Comparison of ENCODE assay signal across 8 cellular contexts in genomic region chr12:100128509-100128908, GRCh38. TPM values are rescaled to one million over a fixed set of nuclear protein-coding genes. Genes with fewer than 3 reads are reported as not detected.
DNase-seq lines count a peak whose midpoint lies in the region; ATAC-seq and TF ChIP-seq lines count a peak whose summit lies in the region.

No MANE protein-coding gene starts in this region.

- no peak overlapping the region for H3K4me3 ChIP-seq in PC-3 (ENCODE audit: low read length)
- H3K4me3 ChIP-seq in esophagus (ENCODE audit: low read depth in 1 of 2, low read length in 2 of 2), result no peak overlapping the region
- H3K4me3 ChIP-seq in neutrophil (ENCODE audit: low read depth in 1 of 2, low read length in 1 of 2), result peak overlapping the region; percentile 43 to 47

- H3K79me2 ChIP-seq in PC-3 (ENCODE audit: low read length), result peaks cover 81% of the 10 kb centered on the region

- TF ChIP-seq CTCF in PC-3 (conservative IDR thresholded peaks at IDR 0.05; ENCODE audit: low read depth, low read length), result peak; percentile 61
- no peak for TF ChIP-seq CTCF in neutrophil (IDR thresholded peaks at IDR 0.05)

- intact Hi-C loops in PC-3 (cut with micrococcal nuclease), result no loop called here

- peak overlapping the region; percentile 92 for H3K27ac Mint-ChIP-seq in activated T-cell treated with anti-CD3 and anti-CD28 coated beads, Interleukin-2, amount 50 U/mL, for 72 hours
- no peak overlapping the region for H3K27ac Mint-ChIP-seq in activated T-cell treated with anti-CD3 and anti-CD28 coated beads, Interleukin-2, amount 50 U/mL, for 24 hours

- no peaks in the 10 kb centered on the region for H3K36me3 ChIP-seq in PC-3 (ENCODE audit: low read depth, low read length)
- H3K36me3 ChIP-seq in esophagus (ENCODE audit: control insufficient read depth in 2 of 2, insufficient read depth in 2 of 2, low read length in 1 of 2), result no peaks in the 10 kb centered on the region
- H3K36me3 ChIP-seq in neutrophil, result no peaks in the 10 kb centered on the region

- H3K27me3 ChIP-seq in PC-3 (ENCODE audit: low read length) (no peaks in the 10 kb centered on the region), esophagus (ENCODE audit: control insufficient read depth in 1 of 2, insufficient read depth in 2 of 2, low read length in 2 of 2) (no peaks in the 10 kb centered on the region), neutrophil (no peaks in the 10 kb centered on the region)

- H3K27ac ChIP-seq in PC-3 (ENCODE audit: low read length), result no peak overlapping the region
- peak overlapping the region; percentile 13 to 54 for H3K27ac ChIP-seq in esophagus (ENCODE audit: low read depth in 2 of 2, low read length in 1 of 2)
- H3K27ac ChIP-seq in neutrophil, result peak overlapping the region; percentile 75

- H3K9ac ChIP-seq in PC-3 (ENCODE audit: low read length), result no peak overlapping the region

- H3K9me3 Mint-ChIP-seq in activated T-cell treated with anti-CD3 and anti-CD28 coated beads, Interleukin-2, amount 50 U/mL, for 72 hours, result peaks cover 1 to 2% of the 10 kb centered on the region in 2 donors
- H3K9me3 Mint-ChIP-seq in activated T-cell treated with anti-CD3 and anti-CD28 coated beads, Interleukin-2, amount 50 U/mL, for 24 hours, result no peaks in the 10 kb centered on the region

- H3K4me1 ChIP-seq in PC-3 (ENCODE audit: insufficient read depth, low read length) (peaks cover 6% of the 10 kb centered on the region; the same call in 1 of the 2 replicates), esophagus (ENCODE audit: control insufficient read depth in 2 of 2, insufficient read depth in 2 of 2, low read length in 1 of 2) (peaks cover 0 to 3% of the 10 kb centered on the region in 2 donors), neutrophil (ENCODE audit: control insufficient read depth in 1 of 2, insufficient read depth in 1 of 2, low read depth in 1 of 2, low read length in 1 of 2) (peaks cover 42 to 56% of the 10 kb centered on the region in 2 experiments)

- POLR2A ChIA-PET in PC-3 (lab: Charles Lee; ENCODE audit: unreplicated experiment), result no interaction called here

- DNase-seq in activated T-cell treated with anti-CD3 and anti-CD28 coated beads, Interleukin-2, amount 50 U/mL, for 72 hours, result no peak
- no peak for DNase-seq in activated T-cell treated with anti-CD3 and anti-CD28 coated beads, Interleukin-2, amount 50 U/mL, for 24 hours
- DNase-seq in PC-3 (peak; percentile 54), LoVo (ENCODE audit: low spot score) (no peak)

- H3K4me2 ChIP-seq in PC-3 (ENCODE audit: low read length), result no peak overlapping the region

- H4K20me1 ChIP-seq in PC-3 (ENCODE audit: low read length), result peaks cover 11% of the 10 kb centered on the region; the same call in 1 of the 2 replicates

- H3K9me2 ChIP-seq in PC-3 (replicated peaks; ENCODE audit: low read length), result no peaks in the 10 kb centered on the region

- 11 to 13% methylated on average over 1 of the region's 1 CpG for WGBS in esophagus, 2 donors

- no peaks in the 10 kb centered on the region for H3K9me3 ChIP-seq in PC-3 (ENCODE audit: low read length)
- no peaks in the 10 kb centered on the region for H3K9me3 ChIP-seq in esophagus (ENCODE audit: control insufficient read depth in 2 of 2, insufficient read depth in 1 of 2, low read depth in 1 of 2, low read length in 1 of 2)
- H3K9me3 ChIP-seq in neutrophil, result no peaks in the 10 kb centered on the region

- peaks cover 2 to 8% of the 10 kb centered on the region in 2 donors for H3K36me3 Mint-ChIP-seq in activated T-cell treated with anti-CD3 and anti-CD28 coated beads, Interleukin-2, amount 50 U/mL, for 72 hours (ENCODE audit: insufficient read depth in 2 of 2)
- H3K36me3 Mint-ChIP-seq in activated T-cell treated with anti-CD3 and anti-CD28 coated beads, Interleukin-2, amount 50 U/mL, for 24 hours (ENCODE audit: low read depth), result peaks cover 27% of the 10 kb centered on the region

- H3K4me3 Mint-ChIP-seq in activated T-cell treated with anti-CD3 and anti-CD28 coated beads, Interleukin-2, amount 50 U/mL, for 72 hours, result peak overlapping the region in 1 of 2 donors; percentile 53
- no peak overlapping the region for H3K4me3 Mint-ChIP-seq in activated T-cell treated with anti-CD3 and anti-CD28 coated beads, Interleukin-2, amount 50 U/mL, for 24 hours

- CTCF ChIA-PET in PC-3 (lab: Charles Lee), result interaction anchor here (0.6 kb wide), 1 partner anchor 15 kb away, joined by 3 read pairs; no protein-coding TSS in a partner anchor

- no peak for ATAC-seq in activated T-cell treated with anti-CD3 and anti-CD28 coated beads, Interleukin-2, amount 50 U/mL, for 72 hours (replicated peaks in 1 of 2)
- ATAC-seq in PC-3 (peak; percentile 68; the same call in 1 of the 2 replicates), GM21390 (IDR thresholded peaks at IDR 0.05; ENCODE audit: unreplicated experiment) (no peak), GM19397 (IDR thresholded peaks at IDR 0.05; ENCODE audit: unreplicated experiment) (no peak)

- H2AFZ ChIP-seq in PC-3 (ENCODE audit: low read length), result no peak overlapping the region

- H3K27me3 Mint-ChIP-seq in activated T-cell treated with anti-CD3 and anti-CD28 coated beads, Interleukin-2, amount 50 U/mL, for 72 hours (ENCODE audit: low read depth), result no peaks in the 10 kb centered on the region
- no peaks in the 10 kb centered on the region for H3K27me3 Mint-ChIP-seq in activated T-cell treated with anti-CD3 and anti-CD28 coated beads, Interleukin-2, amount 50 U/mL, for 24 hours

- BruUV-seq in PC-3 (replicated peaks; lab: Mats Ljungman, UMichigan), result no TSS peak

- peaks cover 49% of the 10 kb centered on the region for H3K4me1 Mint-ChIP-seq in activated T-cell treated with anti-CD3 and anti-CD28 coated beads, Interleukin-2, amount 50 U/mL, for 72 hours (ENCODE audit: low read depth)
- peaks cover 45% of the 10 kb centered on the region for H3K4me1 Mint-ChIP-seq in activated T-cell treated with anti-CD3 and anti-CD28 coated beads, Interleukin-2, amount 50 U/mL, for 24 hours (ENCODE audit: low read depth)

- no peaks in the 10 kb centered on the region for H3F3A ChIP-seq in PC-3 (ENCODE audit: low read length, unreplicated experiment)

RNA-seq across cellular contexts. Expression of gene BLTP3B, which starts 14.2 kb away (rescaled TPM):
- 10 to 100 TPM; 44.7 to 48.9 TPM for total RNA-seq in activated T-cell treated with anti-CD3 and anti-CD28 coated beads, Interleukin-2, amount 50 U/mL, for 72 hours
- total RNA-seq in PC-3 (2014; rRNA removed), result 29.0 and 32.0 TPM in 2 replicates
- 1 to 10 TPM; 2.3 to 4.2 TPM for polyA plus RNA-seq in esophagus

Comparison
In these comparisons a context has a peak if more than half of its experiments do, and no peak if none do; other contexts are left out.
1. H3K4me3 ChIP-seq: peak in neutrophil (2 of 2); none in PC-3 (single experiment) and esophagus (0 of 2).